In the genomic region with DNA sequence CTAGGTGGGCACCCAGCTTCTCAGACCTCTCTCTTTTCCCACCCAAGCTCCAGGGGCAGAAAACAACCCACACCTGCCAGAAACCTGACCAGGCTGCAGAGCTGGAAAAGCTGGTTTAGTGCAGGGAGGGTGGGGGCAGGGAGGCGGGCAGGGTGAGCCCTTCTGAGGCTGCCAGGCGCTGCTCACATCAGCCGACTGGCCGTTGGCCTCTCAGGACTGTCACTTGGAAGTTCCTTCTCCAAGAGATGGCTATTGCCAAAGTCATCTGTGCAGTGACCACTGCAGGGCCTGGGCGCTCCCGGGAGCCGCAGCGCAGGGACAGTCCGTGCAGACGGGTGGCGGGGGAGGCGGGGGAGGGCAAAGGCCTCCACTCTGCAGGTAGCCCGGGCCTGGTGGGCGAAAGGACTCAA, we compare ENCODE assay signal across 8 cellular contexts.
DNase-seq lines count a peak whose midpoint lies in the region; ATAC-seq and TF ChIP-seq lines count a peak whose summit lies in the region.

No MANE protein-coding gene starts in this region.

- no peaks in the 10 kb centered on the region for H3K79me2 ChIP-seq in DOHH2 (ENCODE audit: control insufficient read depth, low read length)

- no peaks in the 10 kb centered on the region for H3K36me3 ChIP-seq in DOHH2 (ENCODE audit: control insufficient read depth, low read length)
- no peaks in the 10 kb centered on the region for H3K36me3 ChIP-seq in ectodermal cell (ENCODE audit: control insufficient read depth, insufficient read depth, low read length)
- no peaks in the 10 kb centered on the region for H3K36me3 ChIP-seq in vagina

- no peak overlapping the region for H3K27ac ChIP-seq in DOHH2 (ENCODE audit: low read depth, low read length)
- no peak overlapping the region for H3K27ac ChIP-seq in ectodermal cell (ENCODE audit: insufficient read depth, low read depth, low read length, poor library complexity, severe bottlenecking)
- peak overlapping the region; percentile 96 for H3K27ac ChIP-seq in vagina

- no peaks in the 10 kb centered on the region for H3K9me3 Mint-ChIP-seq in mesothelial cell of epicardium

- H3K27me3 ChIP-seq in DOHH2 (ENCODE audit: control insufficient read depth, low read length) (peaks cover 6% of the 10 kb centered on the region), ectodermal cell (ENCODE audit: control insufficient read depth, insufficient read depth, low read length, poor library complexity, severe bottlenecking) (peaks cover 21% of the 10 kb centered on the region), vagina (no peaks in the 10 kb centered on the region)

- intact Hi-C loops in vagina (cut with DNase I), result no loop called here

- DNase-seq in NCI-H345 treated with DMSO at 0.1 percent for 48 hours (lab: John Stamatoyannopoulos, UW; ENCODE audit: unreplicated experiment) (peak; percentile 56), mesothelial cell of epicardium (ENCODE audit: low spot score in 2 of 2, unreplicated experiment in 2 of 2) (peak; percentile 59 to 68), vagina (ENCODE audit: extremely low spot score in 2 of 2) (no peak)
- no peak for DNase-seq in activated CD4-positive, CD25-positive, alpha-beta regulatory T cell treated with anti-CD3 and anti-CD28 coated beads, Interleukin-2, amount 50 U/mL, for 72 hours

- no peaks in the 10 kb centered on the region for H4K20me1 ChIP-seq in DOHH2 (ENCODE audit: control insufficient read depth, insufficient read depth, low read depth, low read length)

- ATAC-seq in GM21529 (IDR thresholded peaks at IDR 0.05; ENCODE audit: unreplicated experiment) (no peak), GM18520 (IDR thresholded peaks at IDR 0.05; ENCODE audit: unreplicated experiment) (no peak)

- H3K36me3 Mint-ChIP-seq in mesothelial cell of epicardium, result no peaks in the 10 kb centered on the region

- WGBS in ectodermal cell, 2 experiments, result 18 to 21% methylated on average over 14 of the region's 14 CpGs

- peak overlapping the region; percentile 98 for H3K27ac Mint-ChIP-seq in mesothelial cell of epicardium

- H3K4me3 ChIP-seq in DOHH2 (ENCODE audit: low read length) (peak overlapping the region; percentile 59), ectodermal cell (ENCODE audit: insufficient read depth, low read depth, low read length) (peak overlapping the region; percentile 52), vagina (peak overlapping the region; percentile 52 to 56)

- H3K9me3 ChIP-seq in DOHH2 (ENCODE audit: control insufficient read depth, insufficient read depth, low read length), result no peaks in the 10 kb centered on the region
- H3K9me3 ChIP-seq in ectodermal cell (ENCODE audit: control insufficient read depth, low read length), result no peaks in the 10 kb centered on the region
- no peaks in the 10 kb centered on the region for H3K9me3 ChIP-seq in vagina

- no peaks in the 10 kb centered on the region for H3K9me2 ChIP-seq in DOHH2 (replicated peaks; ENCODE audit: control insufficient read depth, low read length)

- peaks cover 22% of the 10 kb centered on the region for H3K4me1 ChIP-seq in DOHH2 (ENCODE audit: control insufficient read depth, low read length)
- peaks cover 12% of the 10 kb centered on the region for H3K4me1 ChIP-seq in ectodermal cell (ENCODE audit: control insufficient read depth, insufficient read depth, low read length)
- peaks cover 24% of the 10 kb centered on the region for H3K4me1 ChIP-seq in vagina

- no peaks in the 10 kb centered on the region for H3K27me3 Mint-ChIP-seq in mesothelial cell of epicardium (ENCODE audit: low read depth)

- TF ChIP-seq CTCF in DOHH2 (IDR thresholded peaks at IDR 0.05; ENCODE audit: low read depth, low read length, poor library complexity, severe bottlenecking), result no peak
- no peak for TF ChIP-seq CTCF in mesothelial cell of epicardium (IDR thresholded peaks at IDR 0.05; ENCODE audit: unreplicated experiment)
- TF ChIP-seq CTCF in vagina (IDR thresholded peaks at IDR 0.05), result no peak

- no peaks in the 10 kb centered on the region for H3F3A ChIP-seq in DOHH2 (ENCODE audit: control insufficient read depth, insufficient read depth)

- H3K4me2 ChIP-seq in DOHH2 (ENCODE audit: low read length), result peak overlapping the region; percentile 57

- no peak for TF ChIP-seq POLR2A in vagina (IDR thresholded peaks at IDR 0.05)

- H3K4me3 Mint-ChIP-seq in mesothelial cell of epicardium, result peak overlapping the region; percentile 60

- peaks cover 17% of the 10 kb centered on the region for H3K4me1 Mint-ChIP-seq in mesothelial cell of epicardium

Comparison
In these comparisons a context has a peak if more than half of its experiments do, and no peak if none do; other contexts are left out.
1. DNase-seq: peak in NCI-H345 treated with DMSO at 0.1 percent for 48 hours (single experiment) and mesothelial cell of epicardium (2 of 2); none in vagina (0 of 2) and activated CD4-positive, CD25-positive, alpha-beta regulatory T cell treated with anti-CD3 and anti-CD28 coated beads, Interleukin-2, amount 50 U/mL, for 72 hours (single experiment).
2. Peak in every context shown above with its lines, with median percentiles within 50 percentile points of each other: H3K4me3 ChIP-seq.